ENCODE assay signal across 23 cellular contexts in genomic region chr18:24809173-24809955, GRCh38.
"Had no signal": no experiment of that assay in that cellular context is flagged by ENCODE, and none has a peak within 500 bp of the region (broad histone marks: within the 10 kb centered on the region; RNA-seq: fewer than 3 reads in every experiment).

No MANE protein-coding gene starts in this region.

- H3K4me1 ChIP-seq: gastrocnemius medialis, left lung, pancreas, right lobe of liver, stomach, thyroid gland had no signal

- H3K9me3 ChIP-seq: gastrocnemius medialis, neutrophil, pancreas, right lobe of liver, stomach, thyroid gland had no signal

- DNase-seq: cerebellar nuclear complex; dorsolateral prefrontal cortex; effector CD4-positive, alpha-beta T cell; foreskin fibroblast; gastrocnemius medialis; head of caudate nucleus; left lung; mesenchymal stem cell; midbrain; natural killer cell; pancreas; right lobe of liver; stimulated activated CD4-positive, alpha-beta T cell treated with anti-CD3 and anti-CD28 coated beads, Interleukin-12 subunit alpha, Interleukin-12 subunit beta, amount 100 ng/mL, for 4 hours; stimulated activated CD4-positive, alpha-beta T cell treated with anti-CD3 and anti-CD28 coated beads, Interleukin-1b, Interleukin-23, amount 100 ng/mL, for 48 hours; stimulated activated CD4-positive, alpha-beta T cell treated with anti-CD3 and anti-CD28 coated beads, Interleukin-4, amount 100 ng/mL, for 1 hour; stimulated activated CD8-positive, alpha-beta memory T cell treated with anti-CD3 and anti-CD28 coated beads, Interleukin-4, amount 100 ng/mL, for 48 hours; stimulated activated naive CD4-positive, alpha-beta T cell treated with Interleukin-2 at 50 U/mL for 16 hours; stomach; thyroid gland had no signal

- H3K4me3 ChIP-seq: dorsolateral prefrontal cortex, gastrocnemius medialis, left lung, pancreas, right lobe of liver, smooth muscle cell, stomach, thyroid gland had no signal

- H3K27me3 ChIP-seq: dorsolateral prefrontal cortex, gastrocnemius medialis, left lung, neutrophil, pancreas, right lobe of liver, stomach, thyroid gland had no signal

- ATAC-seq: esophagus mucosa, gastrocnemius medialis, left lung, natural killer cell, pancreas, right lobe of liver had no signal

- H3K36me3 ChIP-seq: gastrocnemius medialis, left lung, neutrophil, pancreas, right lobe of liver, stomach, thyroid gland had no signal

- H3K27ac ChIP-seq: dorsolateral prefrontal cortex, epithelial cell of prostate, gastrocnemius medialis, left lung, neutrophil, pancreas, right lobe of liver, stomach, thyroid gland had no signal
